Comparison of ENCODE assay signal across 16 cellular contexts in the genomic region with DNA sequence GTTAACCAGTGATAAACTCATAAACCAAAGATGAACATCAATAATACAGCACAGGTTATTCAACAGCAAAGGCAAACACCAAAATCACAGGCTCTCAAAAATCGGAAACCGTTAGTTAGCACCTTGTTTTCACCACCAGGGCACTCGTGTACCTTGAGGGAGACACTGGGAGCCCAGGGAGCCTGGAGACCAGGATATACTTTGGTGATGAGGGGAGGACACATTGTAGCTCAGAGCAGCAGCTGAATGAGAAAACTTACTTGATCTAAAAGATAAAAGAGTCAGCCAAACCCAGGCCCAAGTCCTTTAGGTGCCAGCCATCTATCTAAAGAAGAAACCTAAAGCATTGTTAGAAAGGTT. TPM values are rescaled to one million over a fixed set of nuclear protein-coding genes. Genes with fewer than 3 reads are reported as not detected.
DNase-seq lines count a peak whose midpoint lies in the region; ATAC-seq and TF ChIP-seq lines count a peak whose summit lies in the region.
"Had no signal": no experiment of that assay in that cellular context is flagged by ENCODE, and none has a peak within 500 bp of the region (broad histone marks: within the 10 kb centered on the region; RNA-seq: fewer than 3 reads in every experiment).

No MANE protein-coding gene starts in this region.

- DNase-seq in NCI-H1694 treated with DMSO at 0.1 percent for 48 hours (lab: John Stamatoyannopoulos, UW): peak; percentile 37
- no peak for DNase-seq in NCI-H1694 (lab: John Stamatoyannopoulos, UW)
- DNase-seq in SJCRH30: peak; percentile 53 to 72
- no peak for DNase-seq in glutamatergic neuron
- DNase-seq in NCI-H2029 treated with DMSO at 0.1 percent for 48 hours (lab: John Stamatoyannopoulos, UW): no peak
- no peak for DNase-seq in DMS153 (lab: John Stamatoyannopoulos, UW)
- no peak for DNase-seq in activated T-cell treated with anti-CD3 and anti-CD28 coated beads, Interleukin-2, amount 50 U/mL, for 4 hours
- DNase-seq: 8988T; activated CD8-positive, alpha-beta memory T cell treated with anti-CD3 and anti-CD28 coated beads, Interleukin-2, amount 50 U/mL, for 48 hours; hippocampal formation; NCI-H187; substantia nigra had no signal

- peak overlapping the region; percentile 94 for H3K27ac Mint-ChIP-seq in glutamatergic neuron (ENCODE audit: unreplicated experiment)

- H3K9me3 Mint-ChIP-seq in glutamatergic neuron (ENCODE audit: unreplicated experiment): peaks cover 5% of the 10 kb centered on the region
- no peaks in the 10 kb centered on the region for H3K9me3 Mint-ChIP-seq in activated T-cell treated with anti-CD3 and anti-CD28 coated beads, Interleukin-2, amount 50 U/mL, for 4 hours

- no peaks in the 10 kb centered on the region for H3K27me3 ChIP-seq in SJCRH30

- ATAC-seq in activated T-cell treated with anti-CD3 and anti-CD28 coated beads, Interleukin-2, amount 50 U/mL, for 4 hours: no peak
- ATAC-seq: left lobe of liver had no signal

- H3K4me1 Mint-ChIP-seq in glutamatergic neuron (ENCODE audit: low read depth, unreplicated experiment): peaks cover 68% of the 10 kb centered on the region
- H3K4me1 Mint-ChIP-seq in activated T-cell treated with anti-CD3 and anti-CD28 coated beads, Interleukin-2, amount 50 U/mL, for 4 hours (ENCODE audit: low read depth): peaks cover 2% of the 10 kb centered on the region

- TF ChIP-seq CTCF in glutamatergic neuron (IDR thresholded peaks at IDR 0.05; ENCODE audit: partially characterized antibody, unreplicated experiment): peak; percentile 25

- peaks cover 6% of the 10 kb centered on the region; the same call in 1 of the 2 replicates for H3K36me3 ChIP-seq in SJCRH30
- H3K36me3 ChIP-seq: esophagus muscularis mucosa had no signal

- peaks cover 50% of the 10 kb centered on the region for H3K4me1 ChIP-seq in SJCRH30

- H3K36me3 Mint-ChIP-seq in glutamatergic neuron (ENCODE audit: unreplicated experiment): no peaks in the 10 kb centered on the region
- no peaks in the 10 kb centered on the region for H3K36me3 Mint-ChIP-seq in activated T-cell treated with anti-CD3 and anti-CD28 coated beads, Interleukin-2, amount 50 U/mL, for 4 hours (ENCODE audit: insufficient read depth)

- H3K27ac ChIP-seq in SJCRH30 (peak overlapping the region; percentile 94), temporal lobe (ENCODE audit: low read depth, low read length) (peak overlapping the region; percentile 17)
- H3K27ac ChIP-seq: KMS-11 had no signal

- peak overlapping the region; percentile 43 for H3K4me3 ChIP-seq in SJCRH30
- H3K4me3 ChIP-seq: esophagus muscularis mucosa had no signal

- H3K4me3 Mint-ChIP-seq in glutamatergic neuron (ENCODE audit: unreplicated experiment): peak overlapping the region; percentile 88
- no peak overlapping the region for H3K4me3 Mint-ChIP-seq in activated T-cell treated with anti-CD3 and anti-CD28 coated beads, Interleukin-2, amount 50 U/mL, for 4 hours

- H3K27me3 Mint-ChIP-seq in glutamatergic neuron (ENCODE audit: unreplicated experiment): peaks cover 6% of the 10 kb centered on the region
- peaks cover 48% of the 10 kb centered on the region for H3K27me3 Mint-ChIP-seq in activated T-cell treated with anti-CD3 and anti-CD28 coated beads, Interleukin-2, amount 50 U/mL, for 4 hours (ENCODE audit: low read depth)

- H3K9me3 ChIP-seq in SJCRH30 (replicated peaks): no peaks in the 10 kb centered on the region
- H3K9me3 ChIP-seq: esophagus muscularis mucosa had no signal

RNA-seq across cellular contexts. Expression of gene BCL11A, which starts 19.4 kb away (rescaled TPM):
- 23.1 and 29.7 TPM in 2 replicates for total RNA-seq in SJCRH30 (2014; rRNA removed; shearing (Covaris generic))
- total RNA-seq in glutamatergic neuron (ENCODE audit: unreplicated experiment): 29.1 TPM
- 89.5 TPM for total RNA-seq in temporal lobe
- 1 to 10 TPM in 1 of 3 donors, under 1 TPM in 2; 0.38 to 2.6 (median 0.87) TPM for total RNA-seq in activated T-cell treated with anti-CD3 and anti-CD28 coated beads, Interleukin-2, amount 50 U/mL, for 4 hours

Comparison
In these comparisons a context has a peak if more than half of its experiments do, and no peak if none do; other contexts are left out.
1. DNase-seq: peak in NCI-H1694 treated with DMSO at 0.1 percent for 48 hours (single experiment) and SJCRH30 (2 of 2); none in NCI-H1694 (single experiment), glutamatergic neuron (single experiment), NCI-H2029 treated with DMSO at 0.1 percent for 48 hours (single experiment), DMS153 (single experiment) and activated T-cell treated with anti-CD3 and anti-CD28 coated beads, Interleukin-2, amount 50 U/mL, for 4 hours (single experiment).